Comparison of ENCODE assay signal across 3 cellular contexts in the genomic region with DNA sequence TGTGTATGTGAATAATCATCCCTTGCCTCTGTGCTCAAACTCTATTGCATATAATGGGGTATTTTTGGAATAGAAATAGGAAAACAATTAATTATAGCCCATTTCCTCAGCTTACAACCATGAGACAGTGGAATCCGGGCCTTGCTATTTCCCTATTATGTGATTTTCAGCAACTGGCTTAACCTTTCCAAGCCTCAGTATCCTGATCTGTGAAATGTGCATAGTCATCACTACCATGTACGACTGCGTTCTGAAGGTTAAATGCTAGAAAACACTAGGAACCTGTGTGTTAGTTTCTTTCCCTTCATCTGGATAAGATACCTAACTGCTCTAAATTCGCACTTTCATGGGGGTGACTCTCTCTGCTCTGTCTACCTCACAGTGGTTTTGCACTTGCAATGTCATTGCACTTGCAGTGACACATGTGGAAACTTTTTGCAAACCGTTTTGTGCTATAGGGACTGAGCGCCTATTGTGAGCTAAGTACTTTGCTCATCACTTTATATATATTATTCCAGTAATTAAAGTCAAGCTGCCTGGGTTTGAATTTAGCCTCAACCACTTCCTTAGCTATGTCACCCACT.
TF ChIP-seq lines count a peak whose summit lies in the region.

No MANE protein-coding gene starts in this region.

TF ChIP-seq in A549, 52 proteins besides CTCF, POLR2A, EP300 and RAD21:
- TF ChIP-seq MAZ (IDR thresholded peaks at IDR 0.05; ENCODE audit: borderline replicate concordance, low read depth, low read length) (no peak), MAFK (IDR thresholded peaks at IDR 0.05; ENCODE audit: partially characterized antibody) (peak; percentile 77)

TF ChIP-seq in HCT116, 20 proteins besides CTCF, POLR2A, EP300 and RAD21:
- TF ChIP-seq ATF3 (IDR thresholded peaks at IDR 0.05) (no peak), EZH2 (IDR thresholded peaks at IDR 0.05) (no peak), EZH2phosphoT487 (IDR thresholded peaks at IDR 0.05; ENCODE audit: borderline replicate concordance) (no peak), SP1 (IDR thresholded peaks at IDR 0.05; ENCODE audit: low read depth) (no peak), MAX (IDR thresholded peaks at IDR 0.05) (no peak)
- TF ChIP-seq, protein P1, sequence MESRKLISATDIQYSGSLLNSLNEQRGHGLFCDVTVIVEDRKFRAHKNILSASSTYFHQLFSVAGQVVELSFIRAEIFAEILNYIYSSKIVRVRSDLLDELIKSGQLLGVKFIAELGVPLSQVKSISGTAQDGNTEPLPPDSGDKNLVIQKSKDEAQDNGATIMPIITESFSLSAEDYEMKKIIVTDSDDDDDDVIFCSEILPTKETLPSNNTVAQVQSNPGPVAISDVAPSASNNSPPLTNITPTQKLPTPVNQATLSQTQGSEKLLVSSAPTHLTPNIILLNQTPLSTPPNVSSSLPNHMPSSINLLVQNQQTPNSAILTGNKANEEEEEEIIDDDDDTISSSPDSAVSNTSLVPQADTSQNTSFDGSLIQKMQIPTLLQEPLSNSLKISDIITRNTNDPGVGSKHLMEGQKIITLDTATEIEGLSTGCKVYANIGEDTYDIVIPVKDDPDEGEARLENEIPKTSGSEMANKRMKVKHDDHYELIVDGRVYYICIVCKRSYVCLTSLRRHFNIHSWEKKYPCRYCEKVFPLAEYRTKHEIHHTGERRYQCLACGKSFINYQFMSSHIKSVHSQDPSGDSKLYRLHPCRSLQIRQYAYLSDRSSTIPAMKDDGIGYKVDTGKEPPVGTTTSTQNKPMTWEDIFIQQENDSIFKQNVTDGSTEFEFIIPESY (IDR thresholded peaks at IDR 0.05; ENCODE audit: extremely low read depth, insufficient replicate concordance, low read length) = no peak

TF ChIP-seq in endothelial cell of umbilical vein, 7 proteins besides CTCF, POLR2A, EP300 and RAD21:
- no peak for TF ChIP-seq GATA2 (IDR thresholded peaks at IDR 0.05; ENCODE audit: insufficient read depth, insufficient read length, low read depth, low read length)
- TF ChIP-seq MAX (IDR thresholded peaks at IDR 0.05; ENCODE audit: insufficient read depth, insufficient read length) = no peak
- no peak for TF ChIP-seq MYC (IDR thresholded peaks at IDR 0.05; ENCODE audit: low read depth, low read length)
- TF ChIP-seq POLR2AphosphoS5 (IDR thresholded peaks at IDR 0.05; ENCODE audit: insufficient read depth, low read depth, low read length) = no peak
- no peak for TF ChIP-seq FOS (IDR thresholded peaks at IDR 0.05; ENCODE audit: borderline replicate concordance, insufficient read depth, low read length)
- TF ChIP-seq EZH2 (IDR thresholded peaks at IDR 0.05; ENCODE audit: borderline replicate concordance, low read depth, low read length, severe bottlenecking) = no peak
- no peak for TF ChIP-seq JUN (IDR thresholded peaks at IDR 0.05; ENCODE audit: borderline replicate concordance, insufficient read depth, insufficient read length, low read depth)
